8 cellular contexts compared by ENCODE assay signal in genomic region chr7:152759655-152760383, GRCh38. TPM values are rescaled to one million over a fixed set of nuclear protein-coding genes. Genes with fewer than 3 reads are reported as not detected.
DNase-seq lines count a peak whose midpoint lies in the region; ATAC-seq and TF ChIP-seq lines count a peak whose summit lies in the region.

Gene ACTR3B (plus strand): TSS chr7:152759752. CDS start chr7:152759883, 131 bp downstream.

- intact Hi-C loops in left lung (cut with DNase I), result no loop called here

- H3K27me3 ChIP-seq in left lung, result no peaks in the 10 kb centered on the region

- no peak for TF ChIP-seq CTCF in left lung (IDR thresholded peaks at IDR 0.05)

- peak within 1 kb of the TSS; percentile 85 to 92 for H3K4me3 ChIP-seq in left lung

- DNase-seq in ACHN (peak; percentile 92), NCI-H2227 (lab: John Stamatoyannopoulos, UW; ENCODE audit: unreplicated experiment) (peak; percentile 96), cortex of kidney (lab: John Stamatoyannopoulos, UW) (peak; percentile 26), left lung (peak; percentile 90 to 94)
- peak; percentile 93 for DNase-seq in activated CD4-positive, alpha-beta T cell treated with anti-CD3 and anti-CD28 coated beads, Interleukin-2, amount 50 U/mL, for 1 hour
- peak; percentile 91 for DNase-seq in stimulated activated CD4-positive, alpha-beta T cell treated with anti-CD3 and anti-CD28 coated beads, Interleukin-2, amount 100 ng/mL, for 24 hours

- in situ Hi-C loops in ACHN (cut with HindIII; ENCODE audit: low pct_ligation_motif_present, low pct_unique_long_range_greater_than_20kb, low sequenced_read_pairs), result no loop called here

- H3K9me3 ChIP-seq in left lung, result no peaks in the 10 kb centered on the region

- no peaks in the 10 kb centered on the region for H3K36me3 ChIP-seq in left lung

- H3K4me1 ChIP-seq in left lung, result peaks cover 0 to 22% of the 10 kb centered on the region in 2 donors

- H3K27ac ChIP-seq in left lung, result peak within 1 kb of the TSS; percentile 82 to 87

- ATAC-seq in GM18517 (IDR thresholded peaks at IDR 0.05; ENCODE audit: unreplicated experiment), result peak; percentile 75
- ATAC-seq in HG02981 (IDR thresholded peaks at IDR 0.05; ENCODE audit: unreplicated experiment), result peak; percentile 75
- peak; percentile 97 for ATAC-seq in left lung

RNA-seq across cellular contexts. Expression of gene ACTR3B, which starts in this region (rescaled TPM):
- 10 to 100 TPM in 1 of 2 donors, 1 to 10 TPM in 1; 6.6 to 10.3 TPM for total RNA-seq in left lung

Comparison
In these comparisons a context has a peak if more than half of its experiments do, and no peak if none do; other contexts are left out.
1. Peak in every context shown above with its lines: DNase-seq, ATAC-seq, H3K4me3 ChIP-seq and H3K27ac ChIP-seq.
2. DNase-seq: peak in every context shown above with its lines; median percentile 96 in NCI-H2227; 93 in activated CD4-positive, alpha-beta T cell treated with anti-CD3 and anti-CD28 coated beads, Interleukin-2, amount 50 U/mL, for 1 hour; 92 in ACHN; 92 in left lung; 91 in stimulated activated CD4-positive, alpha-beta T cell treated with anti-CD3 and anti-CD28 coated beads, Interleukin-2, amount 100 ng/mL, for 24 hours; 26 in cortex of kidney.